13 cellular contexts compared by ENCODE assay signal in genomic region chr6:30778001-30778400, GRCh38. TPM values are rescaled to one million over a fixed set of nuclear protein-coding genes. Genes with fewer than 3 reads are reported as not detected.
A peak's percentile ranks its signal among the peaks of the same experiment; 100 is the strongest.
DNase-seq lines count a peak whose midpoint lies in the region; ATAC-seq and TF ChIP-seq lines count a peak whose summit lies in the region.
"Had no signal": no experiment of that assay in that cellular context is flagged by ENCODE, and none has a peak within 500 bp of the region (broad histone marks: within the 10 kb centered on the region; RNA-seq: fewer than 3 reads in every experiment).

No MANE protein-coding gene starts in this region.

- H3K9me3 Mint-ChIP-seq in HFFc6 (no peaks in the 10 kb centered on the region), brain (peaks cover 0 to 13% (median 12%) of the 10 kb centered on the region in 5 experiments)
- H3K9me3 Mint-ChIP-seq: activated T-cell treated with anti-CD3 and anti-CD28 coated beads, Interleukin-2, amount 50 U/mL, for 72 hours; CD8-positive, alpha-beta T cell; memory B cell had no signal

- TF ChIP-seq CTCF in HFFc6 (IDR thresholded peaks at IDR 0.05) (no peak), brain (conservative IDR thresholded peaks at IDR 0.05) (no peak)

- no peak overlapping the region for H3K4me3 ChIP-seq in BLaER1 treated with 17β-estradiol and CSF1 and Interleukin-3, amounts not matched to agents 10 nM and 100 nM
- H3K4me3 ChIP-seq in rectal smooth muscle tissue (ENCODE audit: low read length), result no peak overlapping the region
- H3K4me3 ChIP-seq: GM12878 had no signal

- H3K36me3 Mint-ChIP-seq in HFFc6 (ENCODE audit: low read depth) (no peaks in the 10 kb centered on the region), brain (no peaks in the 10 kb centered on the region)
- H3K36me3 Mint-ChIP-seq: CD8-positive, alpha-beta T cell; memory B cell had no signal

- peak overlapping the region in 9 of 11 experiments; percentile 82 to 98 (median 92); a peak in 16 of 22 replicates for H3K4me2 ChIP-seq in BLaER1 treated with 17β-estradiol and CSF1 and Interleukin-3, amounts not matched to agents 10 nM and 100 nM

- no peaks in the 10 kb centered on the region for H3K27me3 ChIP-seq in BLaER1 treated with 17β-estradiol and CSF1 and Interleukin-3, amounts not matched to agents 10 nM and 100 nM
- no peaks in the 10 kb centered on the region for H3K27me3 ChIP-seq in rectal smooth muscle tissue (ENCODE audit: control insufficient read depth, insufficient read depth, low read length)

- no peaks in the 10 kb centered on the region for H3K9me3 ChIP-seq in BLaER1 treated with 17β-estradiol and CSF1 and Interleukin-3, amounts not matched to agents 10 nM and 100 nM (replicated peaks in 1 of 11)

- DNase-seq in HFFc6 (no peak), NCI-H2227 (lab: John Stamatoyannopoulos, UW; ENCODE audit: unreplicated experiment) (no peak), NCI-H2227 treated with DMSO at 0.1 percent for 48 hours (lab: John Stamatoyannopoulos, UW) (no peak)
- DNase-seq: activated T-cell treated with anti-CD3 and anti-CD28 coated beads, Interleukin-2, amount 50 U/mL, for 72 hours; CD8-positive, alpha-beta T cell; effector CD8-positive, alpha-beta T cell; EL had no signal

- H3K36me3 ChIP-seq in BLaER1 treated with 17β-estradiol and CSF1 and Interleukin-3, amounts not matched to agents 10 nM and 100 nM, result no peaks in the 10 kb centered on the region
- no peaks in the 10 kb centered on the region for H3K36me3 ChIP-seq in rectal smooth muscle tissue (ENCODE audit: control insufficient read depth, insufficient read depth, low read length)

- no peak for ATAC-seq in HG03342 (IDR thresholded peaks at IDR 0.05; ENCODE audit: unreplicated experiment)
- ATAC-seq: activated T-cell treated with anti-CD3 and anti-CD28 coated beads, Interleukin-2, amount 50 U/mL, for 72 hours; CD8-positive, alpha-beta T cell; GM12878 had no signal

- H3K27me3 Mint-ChIP-seq in HFFc6 (ENCODE audit: insufficient read depth) (peaks cover 2% of the 10 kb centered on the region; the same call in 1 of the 2 replicates), brain (peaks cover 8% of the 10 kb centered on the region)

- H4K20me1 ChIP-seq in BLaER1 treated with 17β-estradiol and CSF1 and Interleukin-3, amounts not matched to agents 10 nM and 100 nM, result no peaks in the 10 kb centered on the region

- peak overlapping the region in 1 of 11 experiments; percentile 16; a peak in 3 of 22 replicates for H3K9ac ChIP-seq in BLaER1 treated with 17β-estradiol and CSF1 and Interleukin-3, amounts not matched to agents 10 nM and 100 nM
- no peak overlapping the region for H3K9ac ChIP-seq in rectal smooth muscle tissue (ENCODE audit: low read length)

- H3K4me1 ChIP-seq in BLaER1 treated with 17β-estradiol and CSF1 and Interleukin-3, amounts not matched to agents 10 nM and 100 nM, result peaks cover 45 to 99% (median 89%) of the 10 kb centered on the region in 10 experiments
- H3K4me1 ChIP-seq in rectal smooth muscle tissue (ENCODE audit: control insufficient read depth, insufficient read depth, low read length), result peaks cover 35% of the 10 kb centered on the region

- H3K4me1 Mint-ChIP-seq in HFFc6 (ENCODE audit: low read depth) (peaks cover 69% of the 10 kb centered on the region), brain (peaks cover 50% of the 10 kb centered on the region)

- peak overlapping the region; percentile 92 to 100 (median 97); a peak in 20 of 22 replicates for H3K27ac ChIP-seq in BLaER1 treated with 17β-estradiol and CSF1 and Interleukin-3, amounts not matched to agents 10 nM and 100 nM
- H3K27ac ChIP-seq in rectal smooth muscle tissue (ENCODE audit: low read depth, low read length), result peak overlapping the region; percentile 27

- H3K4me3 Mint-ChIP-seq in HFFc6 (no peak overlapping the region), brain (peak overlapping the region in 2 of 5 experiments; percentile 8 to 17)
- H3K4me3 Mint-ChIP-seq: CD8-positive, alpha-beta T cell; memory B cell had no signal

- H3K27ac Mint-ChIP-seq in HFFc6, result peak overlapping the region; percentile 98; the same call in 1 of the 2 replicates
- H3K27ac Mint-ChIP-seq in brain, result peak overlapping the region; percentile 30 to 99 (median 93)
- H3K27ac Mint-ChIP-seq: activated T-cell treated with anti-CD3 and anti-CD28 coated beads, Interleukin-2, amount 50 U/mL, for 72 hours; CD8-positive, alpha-beta T cell; memory B cell had no signal

RNA-seq across cellular contexts. Expression of gene IER3, which starts 33.7 kb away (rescaled TPM):
- 10 to 100 TPM; 38.1 to 62.4 (median 60.2) TPM for total RNA-seq in HFFc6 (2021; fragmentation: NEBNext Ultra II Directional; extraction: Animal tissue kit (Norgen Biotek cat#: 25700))
- polyA plus RNA-seq in brain (ENCODE audit: insufficient read depth, low read depth, low replicate concordance), result 3.8 TPM

RNA-seq across cellular contexts. Expression of gene FLOT1, which starts 35.5 kb away (rescaled TPM):
- total RNA-seq in HFFc6 (2021; fragmentation: NEBNext Ultra II Directional; extraction: Animal tissue kit (Norgen Biotek cat#: 25700)), result 100 to 1,000 TPM; 218 to 286 (median 236) TPM
- polyA plus RNA-seq in brain (ENCODE audit: insufficient read depth, low read depth, low replicate concordance), result 231 TPM

RNA-seq across cellular contexts. Expression of gene TUBB, which starts 57.8 kb away (rescaled TPM):
- 1,000 to 10,000 TPM; 1,052 to 1,712 (median 1,589) TPM for total RNA-seq in HFFc6 (2021; fragmentation: NEBNext Ultra II Directional; extraction: Animal tissue kit (Norgen Biotek cat#: 25700))
- 2,902 TPM for polyA plus RNA-seq in brain (ENCODE audit: insufficient read depth, low read depth, low replicate concordance)
